ENCODE assay signal across 20 cellular contexts in genomic region chr17:45791935-45792334, GRCh38. TPM values are rescaled to one million over a fixed set of nuclear protein-coding genes. Genes with fewer than 3 reads are reported as not detected.
DNase-seq lines count a peak whose midpoint lies in the region; ATAC-seq, FAIRE-seq and TF ChIP-seq lines count a peak whose summit lies in the region.
"Had no signal": no experiment of that assay in that cellular context is flagged by ENCODE, and none has a peak within 500 bp of the region (broad histone marks: within the 10 kb centered on the region; RNA-seq: fewer than 3 reads in every experiment).

No MANE protein-coding gene starts in this region.

- WGBS in pancreas, 2 donors, result 13 to 21% methylated on average over 9 of the region's 9 CpGs

- no peak overlapping the region for H3K4me3 Mint-ChIP-seq in type B pancreatic cell
- H3K4me3 Mint-ChIP-seq: activated T-cell treated with anti-CD3 and anti-CD28 coated beads, Interleukin-2, amount 50 U/mL, for 4 hours; natural killer cell had no signal

- H3K27ac ChIP-seq in pancreas, result no peak overlapping the region
- H3K27ac ChIP-seq: dorsolateral prefrontal cortex, spleen had no signal

- H3K4me1 Mint-ChIP-seq in type B pancreatic cell (ENCODE audit: unreplicated experiment), result no peaks in the 10 kb centered on the region

- FAIRE-seq in pancreas (lab: Jason Lieb, UNC), result no peak
- FAIRE-seq: K562 had no signal

- H3K4me3 ChIP-seq in H7 (ENCODE audit: insufficient read depth, low read depth, low read length) (no peak overlapping the region), pancreas (no peak overlapping the region)
- H3K4me3 ChIP-seq: dorsolateral prefrontal cortex, K562, spleen had no signal

- peaks cover 4% of the 10 kb centered on the region for H3K27me3 ChIP-seq in H7 (ENCODE audit: control insufficient read depth, insufficient read depth, low read length)
- H3K27me3 ChIP-seq in pancreas, result no peaks in the 10 kb centered on the region

- DNase-seq in H7 (peak; percentile 46), NCI-H2196 (lab: John Stamatoyannopoulos, UW; ENCODE audit: unreplicated experiment) (peak; percentile 87), T47D (ENCODE audit: low read depth in 1 of 2, low spot score in 1 of 2) (peak; percentile 75 to 94), pancreas (peak in 5 of 6 donors; percentile 34 to 66 (median 58)), T-helper 1 cell (no peak), DMS 273 (lab: John Stamatoyannopoulos, UW; ENCODE audit: unreplicated experiment) (no peak), type B pancreatic cell (ENCODE audit: extremely low spot score, unreplicated experiment) (no peak), NCI-H345 (lab: John Stamatoyannopoulos, UW) (no peak)
- DNase-seq: activated CD4-positive, alpha-beta T cell treated with anti-CD3 and anti-CD28 coated beads, Interleukin-2, amount 50 U/mL, for 48 hours; activated T-cell treated with anti-CD3 and anti-CD28 coated beads, Interleukin-2, amount 50 U/mL, for 4 hours; dorsolateral prefrontal cortex; glutamatergic neuron; natural killer cell; NCI-H1436; spleen; SW 1271 had no signal

- H3K9me3 ChIP-seq in pancreas, result no peaks in the 10 kb centered on the region
- H3K9me3 ChIP-seq: spleen had no signal

- H3K36me3 Mint-ChIP-seq in type B pancreatic cell, result no peaks in the 10 kb centered on the region
- H3K36me3 Mint-ChIP-seq: natural killer cell had no signal

- H3K36me3 ChIP-seq in H7 (replicated peaks; ENCODE audit: control insufficient read depth, insufficient read depth, low read length) (no peaks in the 10 kb centered on the region), pancreas (no peaks in the 10 kb centered on the region)
- H3K36me3 ChIP-seq: spleen had no signal

- in situ Hi-C loops in T47D (cut with HindIII; ENCODE audit: low pct_unique_long_range_greater_than_20kb, low sequenced_read_pairs), result no loop called here

- ATAC-seq in pancreas, result peak; percentile 62 to 89 (median 76)
- ATAC-seq: activated T-cell treated with anti-CD3 and anti-CD28 coated beads, Interleukin-2, amount 50 U/mL, for 4 hours; K562; natural killer cell had no signal

- H3K4me1 ChIP-seq in pancreas, result peaks cover 0 to 7% (median 5%) of the 10 kb centered on the region in 3 donors
- H3K4me1 ChIP-seq: spleen had no signal

- no peak overlapping the region for H3K27ac Mint-ChIP-seq in type B pancreatic cell
- H3K27ac Mint-ChIP-seq: natural killer cell, progenitor cell of endocrine pancreas had no signal

- intact Hi-C loops in pancreas (cut with DNase I), result no loop called here

- no peaks in the 10 kb centered on the region for H3K9me3 Mint-ChIP-seq in type B pancreatic cell
- H3K9me3 Mint-ChIP-seq: activated T-cell treated with anti-CD3 and anti-CD28 coated beads, Interleukin-2, amount 50 U/mL, for 4 hours; natural killer cell had no signal

- TF ChIP-seq CTCF in pancreas (IDR thresholded peaks at IDR 0.05) (no peak), type B pancreatic cell (conservative IDR thresholded peaks at IDR 0.05) (no peak)

- peaks cover 83% of the 10 kb centered on the region for H3K27me3 Mint-ChIP-seq in type B pancreatic cell

RNA-seq across cellular contexts. Expression of gene CRHR1, which starts 7.8 kb away (rescaled TPM):
- 0.14 and 0.81 TPM in 2 replicates for total RNA-seq in H7 (2014; rRNA removed; shearing (Covaris generic))
- total RNA-seq in pancreas (under 1 TPM in 2 of 6 donors, not detected in 4; 0.13 to 0.31 TPM), type B pancreatic cell (ENCODE audit: low replicate concordance) (0.17 and 0.43 TPM in 2 replicates)
- not detected for polyA plus RNA-seq in pancreas
- total RNA-seq: activated T-cell treated with anti-CD3 and anti-CD28 coated beads, Interleukin-2, amount 50 U/mL, for 4 hours; K562; natural killer cell; progenitor cell of endocrine pancreas; spleen had no signal

RNA-seq across cellular contexts. Expression of gene SPPL2C, which starts 52.7 kb away (rescaled TPM):
- not detected in 2 replicates for total RNA-seq in H7 (2014; rRNA removed; shearing (Covaris generic))
- total RNA-seq in pancreas, result not detected
- polyA plus RNA-seq in pancreas, result not detected
- not detected in 2 replicates for total RNA-seq in type B pancreatic cell (ENCODE audit: low replicate concordance)
- total RNA-seq: activated T-cell treated with anti-CD3 and anti-CD28 coated beads, Interleukin-2, amount 50 U/mL, for 4 hours; K562; lower leg skin; natural killer cell; progenitor cell of endocrine pancreas; spleen had no signal
- polyA plus RNA-seq: K562, spleen, thymus had no signal

Comparison
In these comparisons a context has a peak if more than half of its experiments do, and no peak if none do; other contexts are left out.
1. DNase-seq: peak in H7 (single experiment), NCI-H2196 (single experiment), T47D (2 of 2) and pancreas (5 of 6); none in T-helper 1 cell (0 of 5), DMS 273 (single experiment), type B pancreatic cell (single experiment) and NCI-H345 (single experiment).